19 cellular contexts compared by ENCODE assay signal in genomic region chr11:19651654-19652053, GRCh38.
DNase-seq lines count a peak whose midpoint lies in the region; ATAC-seq and TF ChIP-seq lines count a peak whose summit lies in the region.
"Had no signal": no experiment of that assay in that cellular context is flagged by ENCODE, and none has a peak within 500 bp of the region (broad histone marks: within the 10 kb centered on the region; RNA-seq: fewer than 3 reads in every experiment).

No MANE protein-coding gene starts in this region.

- no peaks in the 10 kb centered on the region for H3K27me3 ChIP-seq in hepatocyte
- H3K27me3 ChIP-seq: BE2C had no signal

- no peaks in the 10 kb centered on the region for H3K9me2 ChIP-seq in hepatocyte (replicated peaks; ENCODE audit: insufficient read depth)

- no peaks in the 10 kb centered on the region for H3K36me3 ChIP-seq in hepatocyte (replicated peaks; ENCODE audit: insufficient read depth, low read depth)
- H3K36me3 ChIP-seq: BE2C had no signal

- H4K20me1 ChIP-seq in hepatocyte (ENCODE audit: insufficient read depth, poor library complexity, severe bottlenecking) = no peaks in the 10 kb centered on the region

- TF ChIP-seq CTCF in hepatocyte (IDR thresholded peaks at IDR 0.05; ENCODE audit: poor library complexity) = no peak

- DNase-seq in DMS53 (lab: John Stamatoyannopoulos, UW) (peak; percentile 52), LHCN-M2 (ENCODE audit: low read depth) (peak; percentile 79), NCI-H69 (lab: John Stamatoyannopoulos, UW) (peak; percentile 32), myocyte (ENCODE audit: low read depth) (peak; percentile 57), hepatocyte (ENCODE audit: low spot score) (no peak), GOT3 (lab: John Stamatoyannopoulos, UW) (no peak)
- DNase-seq: BE2C; Calu3; CD4-positive, alpha-beta T cell; KBM-7; NCI-H1417 treated with DMSO at 0.1 percent for 48 hours; NCI-H2029 treated with DMSO at 0.1 percent for 48 hours; NCI-H226; NCI-H774; T-helper 1 cell; T1000 had no signal

- no peaks in the 10 kb centered on the region for H3K4me1 ChIP-seq in hepatocyte (ENCODE audit: insufficient read depth)
- H3K4me1 ChIP-seq: BE2C had no signal

- H3K4me3 ChIP-seq in hepatocyte = no peak overlapping the region
- H3K4me3 ChIP-seq: SK-N-MC had no signal

- H2AFZ ChIP-seq in hepatocyte = no peak overlapping the region

- H3K27ac ChIP-seq in hepatocyte = no peak overlapping the region
- H3K27ac ChIP-seq: SK-N-MC had no signal

- H3K9me3 ChIP-seq in hepatocyte (ENCODE audit: low read depth) = no peaks in the 10 kb centered on the region
- H3K9me3 ChIP-seq: BE2C had no signal

- no peak overlapping the region for H3K4me2 ChIP-seq in hepatocyte

- 84% methylated on average over 2 of the region's 2 CpGs for WGBS in hepatocyte (ENCODE audit: low lambda C conversion rate, missing lambda C conversion rate)

- no peaks in the 10 kb centered on the region for H3K79me2 ChIP-seq in hepatocyte

- ATAC-seq in HG02798 (IDR thresholded peaks at IDR 0.05; ENCODE audit: poor library complexity, unreplicated experiment) = no peak
- ATAC-seq: Right ventricle myocardium inferior had no signal

Comparison
In these comparisons a context has a peak if more than half of its experiments do, and no peak if none do; other contexts are left out.
1. DNase-seq: peak in DMS53 (single experiment), LHCN-M2 (single experiment), NCI-H69 (single experiment) and myocyte (single experiment); none in hepatocyte (single experiment) and GOT3 (single experiment).